ENCODE assay signal across 18 cellular contexts in genomic region chr20:57742506-57743180, GRCh38.
"Had no signal": no experiment of that assay in that cellular context is flagged by ENCODE, and none has a peak within 500 bp of the region (broad histone marks: within the 10 kb centered on the region; RNA-seq: fewer than 3 reads in every experiment).

No MANE protein-coding gene starts in this region.

- FAIRE-seq: small intestine had no signal

- H3K4me3 ChIP-seq: right lobe of liver, stomach, transverse colon had no signal

- DNase-seq: activated CD4-positive, alpha-beta memory T cell treated with anti-CD3 and anti-CD28 coated beads, Interleukin-2, amount 10 ng/mL, durations not matched to agents 7 days and 5 days; activated CD4-positive, alpha-beta T cell treated with anti-CD3 and anti-CD28 coated beads for 48 hours; activated gamma-delta T cell; activated T-cell treated with anti-CD3 and anti-CD28 coated beads, Interleukin-2, amount 50 U/mL, for 72 hours; brain microvascular endothelial cell; central memory CD4-positive, alpha-beta T cell; dermis blood vessel endothelial cell; effector CD8-positive, alpha-beta T cell; foreskin keratinocyte; hippocampal formation; right lobe of liver; small intestine; stimulated activated CD4-positive, alpha-beta T cell treated with anti-CD3 and anti-CD28 coated beads, Interleukin-15, amount 100 ng/mL, for 24 hours; stomach; transverse colon had no signal

- H3K36me3 ChIP-seq: brain microvascular endothelial cell, right lobe of liver, stomach, transverse colon had no signal

- H3K4me3 Mint-ChIP-seq: activated CD4-positive, alpha-beta memory T cell treated with anti-CD3 and anti-CD28 coated beads, Interleukin-2, amount 10 ng/mL, durations not matched to agents 7 days and 5 days; activated T-cell treated with anti-CD3 and anti-CD28 coated beads, Interleukin-2, amount 50 U/mL, for 72 hours; natural killer cell treated with Interleukin-12 subunit alpha and Interleukin-12 subunit beta and Interleukin-15 and Interleukin-18, amount 100 ng/mL, for 72 hours; stimulated activated memory B cell treated with anti-CD40 and anti-IgM and Interleukin-4, amounts not matched to agents 10 μg/mL and 1 μg/mL and 100 μg/mL, for 72 hours had no signal

- H3K9me3 ChIP-seq: right lobe of liver, stomach, transverse colon had no signal

- ATAC-seq: activated naive CD4-positive, alpha-beta T cell treated with anti-CD3 and anti-CD28 coated beads, Interleukin-2, amount 50 U/mL, for 72 hours; activated T-cell treated with anti-CD3 and anti-CD28 coated beads, Interleukin-2, amount 50 U/mL, for 72 hours; foreskin keratinocyte; natural killer cell treated with Interleukin-12 subunit alpha and Interleukin-12 subunit beta and Interleukin-15 and Interleukin-18, amount 100 ng/mL, for 72 hours; right lobe of liver; stimulated activated memory B cell treated with anti-CD40 and anti-IgM and Interleukin-4, amounts not matched to agents 10 μg/mL and 1 μg/mL and 100 μg/mL, for 72 hours had no signal

- H3K4me1 ChIP-seq: foreskin keratinocyte, right lobe of liver had no signal

- H3K36me3 Mint-ChIP-seq: activated naive CD4-positive, alpha-beta T cell treated with anti-CD3 and anti-CD28 coated beads, Interleukin-2, amount 50 U/mL, for 72 hours; natural killer cell treated with Interleukin-12 subunit alpha and Interleukin-12 subunit beta and Interleukin-15 and Interleukin-18, amount 100 ng/mL, for 72 hours; stimulated activated memory B cell treated with anti-CD40 and anti-IgM and Interleukin-4, amounts not matched to agents 10 μg/mL and 1 μg/mL and 100 μg/mL, for 72 hours had no signal

- H3K27me3 ChIP-seq: brain microvascular endothelial cell, right lobe of liver, stomach, transverse colon had no signal

- H3K27ac Mint-ChIP-seq: activated CD4-positive, alpha-beta memory T cell treated with anti-CD3 and anti-CD28 coated beads, Interleukin-2, amount 10 ng/mL, durations not matched to agents 7 days and 5 days; activated T-cell treated with anti-CD3 and anti-CD28 coated beads, Interleukin-2, amount 50 U/mL, for 72 hours; natural killer cell treated with Interleukin-12 subunit alpha and Interleukin-12 subunit beta and Interleukin-15 and Interleukin-18, amount 100 ng/mL, for 72 hours; stimulated activated memory B cell treated with anti-CD40 and anti-IgM and Interleukin-4, amounts not matched to agents 10 μg/mL and 1 μg/mL and 100 μg/mL, for 72 hours had no signal

- H3K4me1 Mint-ChIP-seq: activated CD4-positive, alpha-beta memory T cell treated with anti-CD3 and anti-CD28 coated beads, Interleukin-2, amount 10 ng/mL, durations not matched to agents 7 days and 5 days; stimulated activated memory B cell treated with anti-CD40 and anti-IgM and Interleukin-4, amounts not matched to agents 10 μg/mL and 1 μg/mL and 100 μg/mL, for 72 hours had no signal

- H3K27ac ChIP-seq: brain microvascular endothelial cell, foreskin keratinocyte, right lobe of liver, stomach, transverse colon had no signal
